Comparison of ENCODE assay signal across 17 cellular contexts in genomic region chrX:16491461-16491860, GRCh38.
DNase-seq lines count a peak whose midpoint lies in the region; ATAC-seq, FAIRE-seq and TF ChIP-seq lines count a peak whose summit lies in the region.
"Had no signal": no experiment of that assay in that cellular context is flagged by ENCODE, and none has a peak within 500 bp of the region (broad histone marks: within the 10 kb centered on the region; RNA-seq: fewer than 3 reads in every experiment).

No MANE protein-coding gene starts in this region.

- H2AFZ ChIP-seq in H1 (ENCODE audit: low read length) = no peak overlapping the region

- H4K91ac ChIP-seq in H1 (replicated peaks; ENCODE audit: insufficient read length, low read length) = no peak overlapping the region

- H3K23ac ChIP-seq in H1 (ENCODE audit: insufficient read length) = no peak overlapping the region

- DNase-seq in EH (ENCODE audit: low read depth) (peak; percentile 10), NCI-H2227 (lab: John Stamatoyannopoulos, UW; ENCODE audit: unreplicated experiment) (peak; percentile 23), H1 (ENCODE audit: low read depth in 1 of 2, low spot score in 2 of 2) (no peak), osteocyte (ENCODE audit: extremely low spot score, unreplicated experiment) (no peak), NCI-H2171 (lab: John Stamatoyannopoulos, UW) (no peak), HTR-8/SVneo (ENCODE audit: insufficient read length, low spot score) (no peak)
- DNase-seq: AML-193, Caco-2, GDM1, NCI-H1436 treated with DMSO at 0.1 percent for 48 hours, NCI-H2081 treated with DMSO at 0.1 percent for 48 hours, NCI-H345, NCI-H526 treated with DMSO at 0.1 percent for 48 hours, SK-N-SH had no signal

- TF ChIP-seq CTCF in H1 (IDR thresholded peaks at IDR 0.05; ENCODE audit: control extremely low read depth in 1 of 3, insufficient read depth in 1 of 3, low read depth in 1 of 3, low read length in 3 of 3) (no peak), osteocyte (IDR thresholded peaks at IDR 0.05) (no peak)

- H3K36me3 Mint-ChIP-seq in osteocyte (ENCODE audit: unreplicated experiment) = no peaks in the 10 kb centered on the region

- FAIRE-seq in H1 (lab: Jason Lieb, UNC) (peak; percentile 69), HTR-8/SVneo (lab: Jason Lieb, UNC) (no peak)
- FAIRE-seq: GM12892, K562 had no signal

- no peaks in the 10 kb centered on the region for H3K9me3 ChIP-seq in H1 (ENCODE audit: insufficient read depth in 2 of 2, low read depth in 1 of 2, low read length in 1 of 2)
- H3K9me3 ChIP-seq: Caco-2, SK-N-SH had no signal

- H3K27me3 ChIP-seq in H1 (replicated peaks in 1 of 4; ENCODE audit: control insufficient read depth in 3 of 4, extremely low read depth in 1 of 4, insufficient read depth in 3 of 4, low read length in 3 of 4) = no peaks in the 10 kb centered on the region

- no peak overlapping the region for H3K9ac ChIP-seq in H1 (replicated peaks in 1 of 4; ENCODE audit: extremely low read depth in 1 of 4, low read depth in 3 of 4, low read length in 3 of 4)
- H3K9ac ChIP-seq: SK-N-SH had no signal

- peaks cover 4% of the 10 kb centered on the region for H3K9me3 Mint-ChIP-seq in osteocyte (ENCODE audit: unreplicated experiment)

- WGBS in H1 (ENCODE audit: extremely low coverage in 1 of 2, insufficient coverage in 1 of 2, insufficient read length in 1 of 2, insufficient replicate concordance in 2 of 2, low coverage in 1 of 2, low lambda C conversion rate in 2 of 2, missing lambda C conversion rate in 1 of 2), 2 experiments = 85% methylated on average over 1 of the region's 1 CpG; no CpG with 5 or more reads in 1 of the 2 experiments

- peak overlapping the region; percentile 19 for H3K27ac Mint-ChIP-seq in osteocyte (ENCODE audit: unreplicated experiment)

- no peak overlapping the region for H3K56ac ChIP-seq in H1 (replicated peaks; ENCODE audit: insufficient read length, low read depth, low read length)

- H3K4me3 ChIP-seq in H1 (ENCODE audit: extremely low read depth in 1 of 4, insufficient read depth in 2 of 4, low read depth in 3 of 4, low read length in 4 of 4) = no peak overlapping the region
- H3K4me3 ChIP-seq: K562 had no signal

- no peak overlapping the region for H2BK120ac ChIP-seq in H1 (replicated peaks; ENCODE audit: low read depth, low read length)

- ATAC-seq in GM19023 (IDR thresholded peaks at IDR 0.05; ENCODE audit: unreplicated experiment) = no peak
- ATAC-seq: K562 had no signal

- H3K27me3 Mint-ChIP-seq in osteocyte (ENCODE audit: unreplicated experiment) = no peaks in the 10 kb centered on the region

- no peak overlapping the region for H4K5ac ChIP-seq in H1 (ENCODE audit: insufficient read length, low read depth, low read length)

- no peak for TF ChIP-seq EP300 in H1 (IDR thresholded peaks at IDR 0.05; ENCODE audit: borderline replicate concordance in 1 of 2, low read depth in 2 of 2, low read length in 2 of 2)

- H3K36me3 ChIP-seq in H1 (ENCODE audit: control insufficient read depth in 2 of 4, insufficient read depth in 4 of 4, low read length in 3 of 4) = no peaks in the 10 kb centered on the region

- H2AK5ac ChIP-seq in H1 (ENCODE audit: low read depth, low read length) = no peak overlapping the region

- no peak overlapping the region for H2BK12ac ChIP-seq in H1 (ENCODE audit: low read depth, low read length)

- H3K4me3 Mint-ChIP-seq in osteocyte (ENCODE audit: unreplicated experiment) = no peak overlapping the region

- H3K23me2 ChIP-seq in H1 (ENCODE audit: low read depth, low read length) = no peaks in the 10 kb centered on the region

- POLR2A ChIA-PET in H1 (lab: Charles Lee; ENCODE audit: partially characterized antibody) = interaction anchor here (1.0 kb wide), 1 partner anchor 89 kb away, joined by 3 read pairs; no protein-coding TSS in a partner anchor

- no peak overlapping the region for H3K4ac ChIP-seq in H1 (replicated peaks; ENCODE audit: insufficient read length, low read depth, low read length)

- H3K79me1 ChIP-seq in H1 (ENCODE audit: low read depth, low read length) = no peaks in the 10 kb centered on the region

- CTCF ChIA-PET in H1 (lab: Charles Lee; ENCODE audit: partially characterized antibody) = interaction anchor here (1.4 kb wide), 1 partner anchor 54 kb away, joined by 3 read pairs; no protein-coding TSS in a partner anchor

- no peak overlapping the region for H3K27ac ChIP-seq in H1 (ENCODE audit: low read depth, low read length)

- H4K8ac ChIP-seq in H1 (ENCODE audit: extremely low read depth, insufficient read depth, low read length) = no peak overlapping the region

- no peak for TF ChIP-seq RAD21 in H1 (IDR thresholded peaks at IDR 0.05 in 1 of 2, conservative IDR thresholded peaks at IDR 0.05 in 1 of 2; ENCODE audit: low read depth in 2 of 2, low read length in 2 of 2)

- H2BK20ac ChIP-seq in H1 (ENCODE audit: low read length) = no peak overlapping the region

- no peak for TF ChIP-seq POLR2A in H1 (IDR thresholded peaks at IDR 0.05; ENCODE audit: control extremely low read depth in 1 of 2, low read depth in 2 of 2, low read length in 2 of 2)

- H3K4me2 ChIP-seq in H1 (ENCODE audit: insufficient read depth in 1 of 2, low read depth in 2 of 2, low read length in 2 of 2) = no peak overlapping the region
- H3K4me2 ChIP-seq: SK-N-SH had no signal

- no peaks in the 10 kb centered on the region for H3K79me2 ChIP-seq in H1 (ENCODE audit: control insufficient read depth in 1 of 2, insufficient read depth in 2 of 2, low read length in 2 of 2)

- H2BK15ac ChIP-seq in H1 (ENCODE audit: low read length) = no peak overlapping the region

- H3K14ac ChIP-seq in H1 (ENCODE audit: insufficient read length) = no peak overlapping the region

- no peak overlapping the region for H3K18ac ChIP-seq in H1 (ENCODE audit: extremely low read depth, low read length)

- peaks cover 0 to 3% (median 0%) of the 10 kb centered on the region in 4 experiments; a peak in 3 of 7 replicates for H3K4me1 ChIP-seq in H1 (replicated peaks in 1 of 4; ENCODE audit: control insufficient read depth in 3 of 4, insufficient read depth in 4 of 4, low read length in 3 of 4)
- H3K4me1 ChIP-seq: Caco-2 had no signal

- no peak overlapping the region for H2BK5ac ChIP-seq in H1 (ENCODE audit: low read depth, low read length)

- no peaks in the 10 kb centered on the region for H4K20me1 ChIP-seq in H1 (replicated peaks in 1 of 2; ENCODE audit: control insufficient read depth in 1 of 2, insufficient read depth in 2 of 2, low read length in 2 of 2)

- peaks cover 12% of the 10 kb centered on the region for H3K4me1 Mint-ChIP-seq in osteocyte (ENCODE audit: unreplicated experiment)

TF ChIP-seq in H1, 55 proteins besides CTCF, POLR2A, EP300 and RAD21:
- no peak for TF ChIP-seq JUN (IDR thresholded peaks at IDR 0.05; ENCODE audit: low read depth, low read length)
- TF ChIP-seq TEAD4 (IDR thresholded peaks at IDR 0.05; ENCODE audit: low read depth, low read length) = no peak
- no peak for TF ChIP-seq SP4 (IDR thresholded peaks at IDR 0.05; ENCODE audit: low read length)
- TF ChIP-seq MAX (IDR thresholded peaks at IDR 0.05) = no peak
- no peak for TF ChIP-seq CEBPB (IDR thresholded peaks at IDR 0.05; ENCODE audit: low read depth, low read length)
- no peak for TF ChIP-seq NANOG (IDR thresholded peaks at IDR 0.05; ENCODE audit: insufficient read depth, low read depth, low read length, poor library complexity, severe bottlenecking)
- TF ChIP-seq ASH2L (IDR thresholded peaks at IDR 0.05; ENCODE audit: low read length) = no peak

Comparison
In these comparisons a context has a peak if more than half of its experiments do, and no peak if none do; other contexts are left out.
1. DNase-seq: peak in EH (single experiment) and NCI-H2227 (single experiment); none in H1 (0 of 2), osteocyte (single experiment), NCI-H2171 (single experiment) and HTR-8/SVneo (single experiment).